In the genomic region with DNA sequence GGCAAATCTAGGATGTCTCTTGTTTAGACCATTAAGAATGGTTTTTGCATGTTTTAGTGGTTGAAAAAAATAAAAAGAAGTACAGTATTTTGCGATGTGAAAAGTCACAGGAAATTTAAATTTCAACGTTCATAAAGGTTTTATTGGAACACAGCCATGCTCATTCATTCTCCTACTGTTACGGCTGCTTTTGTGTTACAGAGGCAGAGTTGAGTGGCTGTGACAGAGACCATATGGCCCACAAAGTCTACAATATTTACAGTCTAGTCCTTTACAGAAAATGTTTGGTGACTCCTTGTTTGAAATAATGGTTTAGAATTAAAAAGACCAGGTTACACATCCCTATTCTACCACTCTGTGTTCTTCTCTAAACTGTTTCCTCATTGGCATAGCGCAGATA, we compare ENCODE assay signal across 16 cellular contexts. TPM values are rescaled to one million over a fixed set of nuclear protein-coding genes. Genes with fewer than 3 reads are reported as not detected.
DNase-seq lines count a peak whose midpoint lies in the region; ATAC-seq and TF ChIP-seq lines count a peak whose summit lies in the region.
"Had no signal": no experiment of that assay in that cellular context is flagged by ENCODE, and none has a peak within 500 bp of the region (broad histone marks: within the 10 kb centered on the region; RNA-seq: fewer than 3 reads in every experiment).

No MANE protein-coding gene starts in this region.

- H3K9me3 Mint-ChIP-seq in stimulated activated memory B cell treated with anti-CD40 and anti-IgM and Interleukin-4, amounts not matched to agents 10 μg/mL and 1 μg/mL and 100 μg/mL, for 72 hours: no peaks in the 10 kb centered on the region
- no peaks in the 10 kb centered on the region for H3K9me3 Mint-ChIP-seq in naive thymus-derived CD4-positive, alpha-beta T cell
- H3K9me3 Mint-ChIP-seq: CD8-positive, alpha-beta T cell had no signal

- no peak overlapping the region for H3K4me3 ChIP-seq in fibroblast of villous mesenchyme (ENCODE audit: low read depth, low read length)
- H3K4me3 ChIP-seq in naive thymus-derived CD4-positive, alpha-beta T cell (ENCODE audit: low read length): no peak overlapping the region

- POLR2A ChIA-PET in naive thymus-derived CD4-positive, alpha-beta T cell (lab: Charles Lee): no interaction called here

- peaks cover 43% of the 10 kb centered on the region for H3K4me1 Mint-ChIP-seq in stimulated activated memory B cell treated with anti-CD40 and anti-IgM and Interleukin-4, amounts not matched to agents 10 μg/mL and 1 μg/mL and 100 μg/mL, for 72 hours
- H3K4me1 Mint-ChIP-seq in naive thymus-derived CD4-positive, alpha-beta T cell: no peaks in the 10 kb centered on the region

- H3K36me3 ChIP-seq in naive thymus-derived CD4-positive, alpha-beta T cell (ENCODE audit: control insufficient read depth in 2 of 3, insufficient read depth in 3 of 3, low read length in 3 of 3): no peaks in the 10 kb centered on the region

- no peaks in the 10 kb centered on the region for H3K4me1 ChIP-seq in naive thymus-derived CD4-positive, alpha-beta T cell (ENCODE audit: control insufficient read depth in 2 of 2, insufficient read depth in 2 of 2, low read length in 2 of 2)

- no peaks in the 10 kb centered on the region for H3K27me3 ChIP-seq in naive thymus-derived CD4-positive, alpha-beta T cell (ENCODE audit: control insufficient read depth in 2 of 2, insufficient read depth in 2 of 2, low read length in 2 of 2)

- H3K36me3 Mint-ChIP-seq in stimulated activated memory B cell treated with anti-CD40 and anti-IgM and Interleukin-4, amounts not matched to agents 10 μg/mL and 1 μg/mL and 100 μg/mL, for 72 hours: peaks cover 4% of the 10 kb centered on the region
- peaks cover 0 to 17% (median 5%) of the 10 kb centered on the region in 5 donors for H3K36me3 Mint-ChIP-seq in naive thymus-derived CD4-positive, alpha-beta T cell

- DNase-seq in NOMO-1 treated with DMSO at 0.1 percent for 48 hours (lab: John Stamatoyannopoulos, UW; ENCODE audit: unreplicated experiment): peak; percentile 38
- DNase-seq in NOMO-1 (lab: John Stamatoyannopoulos, UW; ENCODE audit: unreplicated experiment in 2 of 2): no peak
- DNase-seq in NCI-H1694 (lab: John Stamatoyannopoulos, UW): peak; percentile 28
- peak; percentile 6 for DNase-seq in fibroblast of villous mesenchyme (ENCODE audit: low read depth)
- no peak for DNase-seq in kidney glomerular epithelial cell (lab: John Stamatoyannopoulos, UW)
- no peak for DNase-seq in naive thymus-derived CD4-positive, alpha-beta T cell
- DNase-seq: ACHN; CD8-positive, alpha-beta T cell; MM.1S; NCI-H1417 treated with DMSO at 0.1 percent for 48 hours; NCI-H2081 treated with DMSO at 0.1 percent for 48 hours; NCI-H82; OCI-M1; RPMI8226 had no signal

- TF ChIP-seq CTCF in fibroblast of villous mesenchyme (IDR thresholded peaks at IDR 0.05; ENCODE audit: insufficient read depth, low read depth, low read length): no peak

- no peaks in the 10 kb centered on the region for H3K9me3 ChIP-seq in naive thymus-derived CD4-positive, alpha-beta T cell (ENCODE audit: control insufficient read depth in 2 of 3, low read length in 3 of 3)

- peak overlapping the region; percentile 57 for H3K27ac Mint-ChIP-seq in stimulated activated memory B cell treated with anti-CD40 and anti-IgM and Interleukin-4, amounts not matched to agents 10 μg/mL and 1 μg/mL and 100 μg/mL, for 72 hours
- H3K27ac Mint-ChIP-seq in naive thymus-derived CD4-positive, alpha-beta T cell: no peak overlapping the region
- H3K27ac Mint-ChIP-seq: CD8-positive, alpha-beta T cell had no signal

- no peak overlapping the region for H3K4me3 Mint-ChIP-seq in stimulated activated memory B cell treated with anti-CD40 and anti-IgM and Interleukin-4, amounts not matched to agents 10 μg/mL and 1 μg/mL and 100 μg/mL, for 72 hours
- H3K4me3 Mint-ChIP-seq in naive thymus-derived CD4-positive, alpha-beta T cell: no peak overlapping the region
- H3K4me3 Mint-ChIP-seq: CD8-positive, alpha-beta T cell had no signal

- ATAC-seq in stimulated activated memory B cell treated with anti-CD40 and anti-IgM and Interleukin-4, amounts not matched to agents 10 μg/mL and 1 μg/mL and 100 μg/mL, for 72 hours: no peak
- no peak for ATAC-seq in naive thymus-derived CD4-positive, alpha-beta T cell
- ATAC-seq in GM18502 (IDR thresholded peaks at IDR 0.05; ENCODE audit: poor library complexity, unreplicated experiment): no peak
- ATAC-seq: CD8-positive, alpha-beta T cell had no signal

- CTCF ChIA-PET in naive thymus-derived CD4-positive, alpha-beta T cell (lab: Charles Lee): no interaction called here

- no peaks in the 10 kb centered on the region for H3K27me3 Mint-ChIP-seq in stimulated activated memory B cell treated with anti-CD40 and anti-IgM and Interleukin-4, amounts not matched to agents 10 μg/mL and 1 μg/mL and 100 μg/mL, for 72 hours
- peaks cover 0 to 2% (median 0%) of the 10 kb centered on the region in 5 donors for H3K27me3 Mint-ChIP-seq in naive thymus-derived CD4-positive, alpha-beta T cell

- intact Hi-C loops in naive thymus-derived CD4-positive, alpha-beta T cell (cut with micrococcal nuclease): loop anchor here (5.0 kb wide), 1 partner anchor 76 kb away; a partner anchor contains a TSS

- no peak overlapping the region for H3K27ac ChIP-seq in naive thymus-derived CD4-positive, alpha-beta T cell (ENCODE audit: low read depth, low read length)

RNA-seq across cellular contexts. Expression of a gene that starts 48.1 kb away (rescaled TPM):
- 0.32 and 0.86 TPM in 2 replicates for total RNA-seq in fibroblast of villous mesenchyme
- 1 to 10 TPM; 1.7 to 6.7 (median 2.9) TPM for total RNA-seq in naive thymus-derived CD4-positive, alpha-beta T cell
- 1 to 10 TPM in 1 of 2 donors, under 1 TPM in 1; 0.83 to 1.9 TPM for polyA plus RNA-seq in naive thymus-derived CD4-positive, alpha-beta T cell

Comparison
In these comparisons a context has a peak if more than half of its experiments do, and no peak if none do; other contexts are left out.
1. DNase-seq: peak in NOMO-1 treated with DMSO at 0.1 percent for 48 hours (single experiment), NCI-H1694 (single experiment) and fibroblast of villous mesenchyme (single experiment); none in NOMO-1 (0 of 2), kidney glomerular epithelial cell (single experiment) and naive thymus-derived CD4-positive, alpha-beta T cell (0 of 9).